ENCODE assay signal across 16 cellular contexts in genomic region chr4:18691431-18692200, GRCh38.
A peak's percentile ranks its signal among the peaks of the same experiment; 100 is the strongest.
DNase-seq lines count a peak whose midpoint lies in the region; ATAC-seq, FAIRE-seq and TF ChIP-seq lines count a peak whose summit lies in the region.
"Had no signal": no experiment of that assay in that cellular context is flagged by ENCODE, and none has a peak within 500 bp of the region (broad histone marks: within the 10 kb centered on the region; RNA-seq: fewer than 3 reads in every experiment).

No MANE protein-coding gene starts in this region.

- no peaks in the 10 kb centered on the region for H3K36me3 Mint-ChIP-seq in activated T-cell treated with anti-CD3 and anti-CD28 coated beads, Interleukin-2, amount 50 U/mL, for 72 hours (ENCODE audit: insufficient read depth in 2 of 2)

- WGBS in HepG2 (ENCODE audit: low lambda C conversion rate), result 3% methylated on average over 9 of the region's 9 CpGs

- no peak overlapping the region for H3K9ac ChIP-seq in HepG2 (ENCODE audit: insufficient read depth, low read depth, low read length)

- no peaks in the 10 kb centered on the region for H4K20me1 ChIP-seq in HepG2 (ENCODE audit: insufficient read depth, low read length)

- FAIRE-seq in HepG2 (lab: Jason Lieb, UNC), result no peak

- no peaks in the 10 kb centered on the region for H3K9me3 Mint-ChIP-seq in activated T-cell treated with anti-CD3 and anti-CD28 coated beads, Interleukin-2, amount 50 U/mL, for 72 hours
- H3K9me3 Mint-ChIP-seq: activated CD4-positive, alpha-beta memory T cell treated with anti-CD3 and anti-CD28 coated beads, Interleukin-2, amount 10 ng/mL, durations not matched to agents 7 days and 5 days had no signal

- DNase-seq in Right ventricle myocardium superior (peak; percentile 29), cardiac septum (ENCODE audit: low spot score) (no peak), brain microvascular endothelial cell (no peak), HepG2 (ENCODE audit: low spot score) (peak; percentile 2), NCI-H2107 (lab: John Stamatoyannopoulos, UW) (no peak), NCI-H524 treated with DMSO at 0.1 percent for 48 hours (lab: John Stamatoyannopoulos, UW) (no peak)
- no peak for DNase-seq in activated T-cell treated with anti-CD3 and anti-CD28 coated beads, Interleukin-2, amount 50 U/mL, for 72 hours
- DNase-seq: activated CD4-positive, alpha-beta memory T cell treated with anti-CD3 and anti-CD28 coated beads, Interleukin-2, amount 10 ng/mL, durations not matched to agents 7 days and 5 days; activated effector memory CD4-positive, alpha-beta T cell treated with Interleukin-2 at 50 U/mL for 16 hours; effector CD4-positive, alpha-beta T cell; foreskin melanocyte; left cardiac atrium; NCI-H1105 treated with DMSO at 0.1 percent for 48 hours had no signal

- no peak overlapping the region for H3K4me2 ChIP-seq in HepG2 (ENCODE audit: low read depth, low read length)

- H3K79me2 ChIP-seq in HepG2 (ENCODE audit: insufficient read depth, low read length), result no peaks in the 10 kb centered on the region

- TF ChIP-seq POLR2A in HepG2 (IDR thresholded peaks at IDR 0.05; ENCODE audit: insufficient read depth in 1 of 2, low read depth in 2 of 2, low read length in 2 of 2), result no peak

- no peaks in the 10 kb centered on the region for H3K9me3 ChIP-seq in HepG2 (ENCODE audit: low read length)
- H3K9me3 ChIP-seq: neutrophil, thoracic aorta had no signal

- no peak for TF ChIP-seq RAD21 in HepG2 (CRISPR knock-in tag; IDR thresholded peaks at IDR 0.05)

- BruUV-seq in HepG2 (replicated peaks; lab: Mats Ljungman, UMichigan), result no TSS peak

- intact Hi-C loops in Right ventricle myocardium superior (cut with DNase I) (no loop called here), cardiac septum (cut with DNase I) (loop anchor here (10.0 kb wide), 1 partner anchor 1993 kb away; no protein-coding TSS in a partner anchor), HepG2 (cut with micrococcal nuclease; ENCODE audit: unreplicated experiment) (no loop called here)

- H3K27ac ChIP-seq in brain microvascular endothelial cell (no peak overlapping the region), HepG2 (ENCODE audit: extremely low read length, insufficient read depth, low read length) (no peak overlapping the region)
- H3K27ac ChIP-seq: neutrophil, thoracic aorta had no signal

- in situ Hi-C loops in brain microvascular endothelial cell (cut with HindIII; ENCODE audit: low pct_ligation_motif_present, low sequenced_read_pairs) (no loop called here), HepG2 (cut with HindIII; ENCODE audit: extremely low pct_ligation_motif_present, low pct_unique_long_range_greater_than_20kb) (loop anchor here (25.0 kb wide), 1 partner anchor 1571 kb away; the partner anchor contains the start of gene SLIT2)

- peak; percentile 38 for ATAC-seq in Right ventricle myocardium superior (ENCODE audit: poor library complexity)
- ATAC-seq in HepG2, result peak; percentile 70
- no peak for ATAC-seq in GM21717 (IDR thresholded peaks at IDR 0.05; ENCODE audit: unreplicated experiment)
- no peak for ATAC-seq in activated T-cell treated with anti-CD3 and anti-CD28 coated beads, Interleukin-2, amount 50 U/mL, for 72 hours (replicated peaks in 1 of 2)
- ATAC-seq: left cardiac atrium had no signal

- H3K27me3 Mint-ChIP-seq in activated T-cell treated with anti-CD3 and anti-CD28 coated beads, Interleukin-2, amount 50 U/mL, for 72 hours (ENCODE audit: low read depth), result peaks cover 27% of the 10 kb centered on the region

- no peak overlapping the region for H3K27ac Mint-ChIP-seq in activated T-cell treated with anti-CD3 and anti-CD28 coated beads, Interleukin-2, amount 50 U/mL, for 72 hours
- H3K27ac Mint-ChIP-seq: activated CD4-positive, alpha-beta memory T cell treated with anti-CD3 and anti-CD28 coated beads, Interleukin-2, amount 10 ng/mL, durations not matched to agents 7 days and 5 days had no signal

- H3K27me3 ChIP-seq in brain microvascular endothelial cell (replicated peaks) (no peaks in the 10 kb centered on the region), HepG2 (ENCODE audit: control insufficient read depth in 1 of 2, insufficient read depth in 2 of 2, low read length in 2 of 2) (no peaks in the 10 kb centered on the region)

- no peaks in the 10 kb centered on the region for H3K4me1 Mint-ChIP-seq in activated T-cell treated with anti-CD3 and anti-CD28 coated beads, Interleukin-2, amount 50 U/mL, for 72 hours (ENCODE audit: low read depth)
- H3K4me1 Mint-ChIP-seq: activated CD4-positive, alpha-beta memory T cell treated with anti-CD3 and anti-CD28 coated beads, Interleukin-2, amount 10 ng/mL, durations not matched to agents 7 days and 5 days had no signal

- CTCF ChIA-PET in HepG2 (lab: Yijun Ruan, JAX; ENCODE audit: low intra/inter-chr PET ratio, low total read pairs), result no interaction called here

- H3K4me3 ChIP-seq in brain microvascular endothelial cell (ENCODE audit: low read depth, low read length) (no peak overlapping the region), HepG2 (replicated peaks in 1 of 3; ENCODE audit: insufficient read depth in 1 of 3, low read depth in 2 of 3, low read length in 3 of 3) (no peak overlapping the region)
- H3K4me3 ChIP-seq: thoracic aorta had no signal

- POLR2A ChIA-PET in HepG2 (lab: Yijun Ruan, JAX), result no interaction called here

- TF ChIP-seq CTCF in brain microvascular endothelial cell (IDR thresholded peaks at IDR 0.05; ENCODE audit: low read depth, low read length, missing control alignments) (peak; percentile 1), HepG2 (CRISPR knock-in tag; IDR thresholded peaks at IDR 0.05) (no peak)

- no peak overlapping the region for H3K4me3 Mint-ChIP-seq in activated T-cell treated with anti-CD3 and anti-CD28 coated beads, Interleukin-2, amount 50 U/mL, for 72 hours
- H3K4me3 Mint-ChIP-seq: activated CD4-positive, alpha-beta memory T cell treated with anti-CD3 and anti-CD28 coated beads, Interleukin-2, amount 10 ng/mL, durations not matched to agents 7 days and 5 days had no signal

- peaks cover 13% of the 10 kb centered on the region; the same call in 1 of the 2 replicates for H3K4me1 ChIP-seq in HepG2 (ENCODE audit: insufficient read depth, low read length)

- H3K36me3 ChIP-seq in brain microvascular endothelial cell (replicated peaks) (no peaks in the 10 kb centered on the region), HepG2 (replicated peaks in 1 of 2; ENCODE audit: control insufficient read depth in 1 of 2, insufficient read depth in 2 of 2, low read length in 2 of 2) (no peaks in the 10 kb centered on the region)
- H3K36me3 ChIP-seq: neutrophil, thoracic aorta had no signal

- H2AFZ ChIP-seq in HepG2 (ENCODE audit: low read length), result no peak overlapping the region

- no peak for TF ChIP-seq EP300 in HepG2 (IDR thresholded peaks at IDR 0.05; ENCODE audit: low read depth in 2 of 2, low read length in 2 of 2)
- TF ChIP-seq EP300 in HepG2 (CRISPR knock-in tag; IDR thresholded peaks at IDR 0.05; ENCODE audit: borderline replicate concordance), result no peak

TF ChIP-seq in HepG2, 621 proteins besides CTCF, POLR2A, EP300 and RAD21 (continues in another document):
- TF ChIP-seq DRAP1 (CRISPR knock-in tag; IDR thresholded peaks at IDR 0.05), result no peak
- TF ChIP-seq ZBTB20 (CRISPR knock-in tag; IDR thresholded peaks at IDR 0.05; ENCODE audit: borderline replicate concordance, low read depth), result no peak
- TF ChIP-seq ZIK1 (CRISPR knock-in tag; IDR thresholded peaks at IDR 0.05; ENCODE audit: borderline replicate concordance, low read depth), result no peak
- no peak for TF ChIP-seq MZF1 (CRISPR knock-in tag; IDR thresholded peaks at IDR 0.05; ENCODE audit: borderline replicate concordance)
- no peak for TF ChIP-seq ZNF362 (CRISPR knock-in tag; IDR thresholded peaks at IDR 0.05; ENCODE audit: borderline replicate concordance)
- no peak for TF ChIP-seq MTF1 (CRISPR knock-in tag; IDR thresholded peaks at IDR 0.05)
- no peak for TF ChIP-seq YEATS2 (CRISPR knock-in tag; IDR thresholded peaks at IDR 0.05; ENCODE audit: borderline replicate concordance)
- no peak for TF ChIP-seq BATF2 (CRISPR knock-in tag; IDR thresholded peaks at IDR 0.05)
- no peak for TF ChIP-seq ZNF761 (CRISPR knock-in tag; conservative IDR thresholded peaks at IDR 0.05)
- TF ChIP-seq HBP1 (CRISPR knock-in tag; IDR thresholded peaks at IDR 0.05; ENCODE audit: low read depth), result no peak
- TF ChIP-seq HMG20B (CRISPR knock-in tag; conservative IDR thresholded peaks at IDR 0.05), result no peak
- no peak for TF ChIP-seq FOXP1 (IDR thresholded peaks at IDR 0.05)
- TF ChIP-seq FOXP1 (CRISPR knock-in tag; IDR thresholded peaks at IDR 0.05), result peak; percentile 53

Comparison
In these comparisons a context has a peak if more than half of its experiments do, and no peak if none do; other contexts are left out.
1. DNase-seq: peak in Right ventricle myocardium superior (single experiment) and HepG2 (single experiment); none in cardiac septum (single experiment), brain microvascular endothelial cell (single experiment), NCI-H2107 (single experiment), NCI-H524 treated with DMSO at 0.1 percent for 48 hours (single experiment) and activated T-cell treated with anti-CD3 and anti-CD28 coated beads, Interleukin-2, amount 50 U/mL, for 72 hours (0 of 2).
2. ATAC-seq: peak in Right ventricle myocardium superior (single experiment) and HepG2 (single experiment); none in GM21717 (single experiment) and activated T-cell treated with anti-CD3 and anti-CD28 coated beads, Interleukin-2, amount 50 U/mL, for 72 hours (0 of 2).